Comparison of ENCODE assay signal across 10 cellular contexts in genomic region chr16:28977703-28978641, GRCh38. TPM values are rescaled to one million over a fixed set of nuclear protein-coding genes. Genes with fewer than 3 reads are reported as not detected.
A peak's percentile ranks its signal among the peaks of the same experiment; 100 is the strongest.
DNase-seq lines count a peak whose midpoint lies in the region; ATAC-seq and TF ChIP-seq lines count a peak whose summit lies in the region.
"Had no signal": no experiment of that assay in that cellular context is flagged by ENCODE, and none has a peak within 500 bp of the region (broad histone marks: within the 10 kb centered on the region; RNA-seq: fewer than 3 reads in every experiment).

No MANE protein-coding gene starts in this region.

- H3K4me3 ChIP-seq in AG04449 (ENCODE audit: low read depth, low read length) (no peak overlapping the region), GM12864 (ENCODE audit: low read depth, low read length) (no peak overlapping the region), Panc1 (ENCODE audit: low read depth in 2 of 2, low read length in 2 of 2) (no peak overlapping the region)

- POLR2A ChIA-PET in AG04449 (lab: Yijun Ruan, JAX) (no interaction called here), Panc1 (lab: Charles Lee) (interaction anchor here (0.5 kb wide), 2 partner anchors 11 to 764 kb away, joined by 3 read pairs; no protein-coding TSS in a partner anchor)

- H3K36me3 ChIP-seq in Panc1 (ENCODE audit: control insufficient read depth, insufficient read depth, low read length): no peaks in the 10 kb centered on the region; the same call in 1 of the 2 replicates

- BruUV-seq in Panc1 (replicated peaks; lab: Mats Ljungman, UMichigan): no TSS peak

- no peaks in the 10 kb centered on the region for H3K27me3 ChIP-seq in Panc1 (ENCODE audit: control insufficient read depth, insufficient read depth, low read length)

- H3K4me1 ChIP-seq in Panc1 (ENCODE audit: control insufficient read depth, insufficient read depth, low read length): peaks cover 7% of the 10 kb centered on the region

- no peaks in the 10 kb centered on the region for H3K9me3 ChIP-seq in Panc1 (ENCODE audit: control insufficient read depth, insufficient read depth, low read depth, low read length)

- CTCF ChIA-PET in AG04449 (lab: Yijun Ruan, JAX): interaction anchor here (1.1 to 2.6 kb wide), 3 partner anchors 9 to 33 kb away, joined by 4 to 10 read pairs (median 8); no protein-coding TSS in a partner anchor
- CTCF ChIA-PET in Panc1 (lab: Charles Lee): interaction anchor here (0.5 to 0.6 kb wide), 2 partner anchors 56 to 231 kb away, joined by 4 to 8 read pairs; no protein-coding TSS in a partner anchor

- DNase-seq in AG04449 (ENCODE audit: low read depth, low spot score) (no peak), GM12864 (ENCODE audit: low read depth) (no peak), Panc1 (ENCODE audit: low read depth, low spot score) (peak; percentile 28), iPS-NIHi11 (ENCODE audit: low spot score) (peak; percentile 78), HPDE6-E6E7 (ENCODE audit: extremely low spot score) (no peak)
- DNase-seq: activated T-cell treated with anti-CD3 and anti-CD28 coated beads, Interleukin-2, amount 50 U/mL, for 1 hour; KG1 had no signal

- in situ Hi-C loops in Panc1 (cut with HindIII; ENCODE audit: low pct_unique_long_range_greater_than_20kb, low sequenced_read_pairs): no loop called here

- intact Hi-C loops in Panc1 (cut with micrococcal nuclease; ENCODE audit: unreplicated experiment): no loop called here

- ATAC-seq in Panc1: no peak
- ATAC-seq in GM21423 (IDR thresholded peaks at IDR 0.05; ENCODE audit: unreplicated experiment): no peak
- ATAC-seq in HG03439 (IDR thresholded peaks at IDR 0.05; ENCODE audit: unreplicated experiment): no peak
- ATAC-seq in HG03571 (IDR thresholded peaks at IDR 0.05; ENCODE audit: unreplicated experiment): no peak

- TF ChIP-seq CTCF in AG04449 (IDR thresholded peaks at IDR 0.05; ENCODE audit: insufficient read depth, low read length, missing control alignments): peak; percentile 2
- peak; percentile 84 for TF ChIP-seq CTCF in GM12864 (IDR thresholded peaks at IDR 0.05; ENCODE audit: low read depth, low read length, missing control alignments)
- TF ChIP-seq CTCF in Panc1 (IDR thresholded peaks at IDR 0.05): peak; percentile 85

- no peak overlapping the region for H3K27ac ChIP-seq in Panc1 (ENCODE audit: low read length)

RNA-seq across cellular contexts. Expression of gene SPNS1, which starts 3.4 kb away (rescaled TPM):
- 79.1 TPM for total RNA-seq in Panc1 (2021; ENCODE audit: unreplicated experiment)
- polyA plus RNA-seq in Panc1 (2012; ENCODE audit: insufficient read length): 84.3 TPM

RNA-seq across cellular contexts. Expression of gene LAT, which starts 6.9 kb away (rescaled TPM):
- total RNA-seq in Panc1 (2021; ENCODE audit: unreplicated experiment): 3.7 TPM
- 4.2 TPM for polyA plus RNA-seq in Panc1 (2012; ENCODE audit: insufficient read length)

RNA-seq across cellular contexts. Expression of gene NFATC2IP, which starts 27.2 kb away (rescaled TPM):
- total RNA-seq in Panc1 (2021; ENCODE audit: unreplicated experiment): 47.3 TPM
- polyA plus RNA-seq in Panc1 (2012; ENCODE audit: insufficient read length): 30.5 TPM

RNA-seq across cellular contexts. Expression of gene CD19, which starts 46.2 kb away (rescaled TPM):
- total RNA-seq in Panc1 (2021; ENCODE audit: unreplicated experiment): not detected
- polyA plus RNA-seq in Panc1 (2012; ENCODE audit: insufficient read length): not detected

RNA-seq across cellular contexts. Expression of gene RABEP2, which starts 52.9 kb away (rescaled TPM):
- total RNA-seq in Panc1 (2021; ENCODE audit: unreplicated experiment): 24.8 TPM
- 36.9 TPM for polyA plus RNA-seq in Panc1 (2012; ENCODE audit: insufficient read length)

Comparison
In these comparisons a context has a peak if more than half of its experiments do, and no peak if none do; other contexts are left out.
1. DNase-seq: peak in Panc1 (single experiment) and iPS-NIHi11 (single experiment); none in AG04449 (single experiment), GM12864 (single experiment) and HPDE6-E6E7 (single experiment).
2. CTCF ChIP-seq: peak in every context shown above with its lines; median percentile 85 in Panc1; 84 in GM12864; 2 in AG04449.